In genomic region chr1:87226341-87226760, GRCh38 we compare ENCODE assay signal across 8 cellular contexts.
DNase-seq lines count a peak whose midpoint lies in the region; ATAC-seq and TF ChIP-seq lines count a peak whose summit lies in the region.

No MANE protein-coding gene starts in this region.

- peak overlapping the region; percentile 24 for H3K4me3 Mint-ChIP-seq in HFFc6

- no peaks in the 10 kb centered on the region for H3K36me3 Mint-ChIP-seq in HFFc6 (ENCODE audit: low read depth)

- H3K4me1 Mint-ChIP-seq in HFFc6 (ENCODE audit: low read depth) = peaks cover 45% of the 10 kb centered on the region

- H3K9me3 Mint-ChIP-seq in HFFc6 = no peaks in the 10 kb centered on the region

- no peak for ATAC-seq in GM19452 (IDR thresholded peaks at IDR 0.05; ENCODE audit: unreplicated experiment)

- H3K27ac Mint-ChIP-seq in HFFc6 = peak overlapping the region; percentile 83

- no peaks in the 10 kb centered on the region for H3K27me3 Mint-ChIP-seq in HFFc6 (ENCODE audit: insufficient read depth)

- no peak for TF ChIP-seq CTCF in HFFc6 (IDR thresholded peaks at IDR 0.05)

- in situ Hi-C loops in ACHN (cut with HindIII; ENCODE audit: low pct_ligation_motif_present, low pct_unique_long_range_greater_than_20kb, low sequenced_read_pairs) = no loop called here

- DNase-seq in ACHN (peak; percentile 98), HFFc6 (peak; percentile 98), SK-N-DZ (ENCODE audit: low spot score) (peak; percentile 9), foreskin melanocyte (peak; percentile 97), renal cortical epithelial cell (ENCODE audit: low read depth) (peak; percentile 100), retina (no peak), germinal center (ENCODE audit: low spot score) (no peak)

Comparison
In these comparisons a context has a peak if more than half of its experiments do, and no peak if none do; other contexts are left out.
1. DNase-seq: peak in ACHN (single experiment), HFFc6 (single experiment), SK-N-DZ (single experiment), foreskin melanocyte (single experiment) and renal cortical epithelial cell (single experiment); none in retina (single experiment) and germinal center (single experiment).